6 cellular contexts compared by ENCODE assay signal in genomic region chr6:31817133-31817928, GRCh38. TPM values are rescaled to one million over a fixed set of nuclear protein-coding genes. Genes with fewer than 3 reads are reported as not detected.
DNase-seq lines count a peak whose midpoint lies in the region; TF ChIP-seq lines count a peak whose summit lies in the region.
"Not testable (repeated sequence)": the region's sequence is repeated elsewhere in the genome, so short reads cannot be mapped to it uniquely, and the experiment has no call there.

No MANE protein-coding gene starts in this region.

- H3K27ac ChIP-seq in mesenchymal stem cell (ENCODE audit: low read length, poor library complexity, severe bottlenecking), result not testable (repeated sequence)
- peak overlapping the region; percentile 78 to 95 (median 87) for H3K27ac ChIP-seq in spleen

- H3K18ac ChIP-seq in mesenchymal stem cell (ENCODE audit: low read depth in 1 of 2, low read length in 2 of 2), result not testable (repeated sequence)

- H3K4me1 ChIP-seq in mesenchymal stem cell (ENCODE audit: control insufficient read depth, insufficient read depth, low read depth, low read length) (peaks cover 13% of the 10 kb centered on the region), spleen (peaks cover 34 to 71% (median 59%) of the 10 kb centered on the region in 6 donors)

- not testable (repeated sequence) for H3K27me3 Mint-ChIP-seq in CD14-positive monocyte (ENCODE audit: low read depth in 3 of 3)

- intact Hi-C loops in CD14-positive monocyte (cut with micrococcal nuclease); spleen (cut with DNase I; ENCODE audit: low total_unique reads): not testable (repeated sequence)

- peak overlapping the region; percentile 81 for H3K9ac ChIP-seq in mesenchymal stem cell (ENCODE audit: low read length)

- peaks cover 61% of the 10 kb centered on the region for H3K4me1 Mint-ChIP-seq in CD14-positive monocyte

- H3K9me3 ChIP-seq in mesenchymal stem cell (ENCODE audit: control insufficient read depth, low read length); spleen: not testable (repeated sequence)

- H2AK5ac ChIP-seq in mesenchymal stem cell (ENCODE audit: low read length, severe bottlenecking), result not testable (repeated sequence)

- not testable (repeated sequence) for H2BK120ac ChIP-seq in mesenchymal stem cell (ENCODE audit: low read depth, low read length)

- peak overlapping the region; percentile 39 for H3K4me2 ChIP-seq in mesenchymal stem cell (ENCODE audit: low read length, poor library complexity, severe bottlenecking)

- not testable (repeated sequence) for H3K4ac ChIP-seq in mesenchymal stem cell (ENCODE audit: low read depth in 1 of 2, low read length in 2 of 2)

- not testable (repeated sequence) for H3K9me3 Mint-ChIP-seq in CD14-positive monocyte

- not testable (repeated sequence) for TF ChIP-seq CTCF in CD14-positive monocyte (IDR thresholded peaks at IDR 0.05); epithelial cell of proximal tubule (conservative IDR thresholded peaks at IDR 0.05; ENCODE audit: low read depth, low read length)
- TF ChIP-seq CTCF in spleen (IDR thresholded peaks at IDR 0.05 in 8 of 11, conservative IDR thresholded peaks at IDR 0.05 in 3 of 11), result peak in 2 of 11 experiments; percentile 27 to 38

- DNase-seq in CD14-positive monocyte (ENCODE audit: low spot score); epithelial cell of proximal tubule (ENCODE audit: low read depth); mesenchymal stem cell: not testable (repeated sequence)
- DNase-seq in NOMO-1 treated with dmso at 0.1 percent for 144 hours (lab: John Stamatoyannopoulos, UW; ENCODE audit: unreplicated experiment), result peak; percentile 37
- DNase-seq in activated effector memory CD4-positive, alpha-beta T cell treated with anti-CD3 and anti-CD28 coated beads, Interleukin-2, amount 50 U/mL, for 16 hours, result peak; percentile 80
- peak; percentile 85 for DNase-seq in spleen

- peak overlapping the region; percentile 82 to 92 for H3K4me3 Mint-ChIP-seq in CD14-positive monocyte

- not testable (repeated sequence) for H2BK5ac ChIP-seq in mesenchymal stem cell (ENCODE audit: low read depth, low read length, poor library complexity, severe bottlenecking)

- not testable (repeated sequence) for H4K8ac ChIP-seq in mesenchymal stem cell (ENCODE audit: low read length)

- peak overlapping the region; percentile 77 to 90 (median 87) for H3K27ac Mint-ChIP-seq in CD14-positive monocyte

- 88% methylated on average over 13 of the region's 37 CpGs for WGBS in mesenchymal stem cell
- 8 to 25% (median 13%) methylated on average over 10 to 15 of the region's 37 CpGs for WGBS in spleen, 5 donors

- not testable (repeated sequence) for H3K14ac ChIP-seq in mesenchymal stem cell (ENCODE audit: low read length in 2 of 2)

- H4K91ac ChIP-seq in mesenchymal stem cell (ENCODE audit: low read length), result not testable (repeated sequence)

- H3K36me3 ChIP-seq in mesenchymal stem cell (ENCODE audit: control insufficient read depth in 1 of 2, insufficient read depth in 2 of 2, low read depth in 1 of 2, low read length in 2 of 2); spleen: not testable (repeated sequence)

- H3K23ac ChIP-seq in mesenchymal stem cell (ENCODE audit: low read length in 2 of 2), result not testable (repeated sequence)

- H3K4me3 ChIP-seq in epithelial cell of proximal tubule (ENCODE audit: low read depth, low read length), result peak overlapping the region; percentile 43
- H3K4me3 ChIP-seq in mesenchymal stem cell (ENCODE audit: insufficient read depth in 1 of 2, low read depth in 1 of 2, low read length in 2 of 2), result peak overlapping the region; percentile 40 to 80
- H3K4me3 ChIP-seq in spleen, result peak overlapping the region; percentile 29 to 76 (median 48)

- TF ChIP-seq POLR2A in spleen (IDR thresholded peaks at IDR 0.05), result not testable (repeated sequence)

- H2BK15ac ChIP-seq in mesenchymal stem cell (ENCODE audit: low read depth, poor library complexity, severe bottlenecking), result not testable (repeated sequence)

- H2AFZ ChIP-seq in mesenchymal stem cell (ENCODE audit: low read depth, low read length), result not testable (repeated sequence)

- H3K27me3 ChIP-seq in mesenchymal stem cell (ENCODE audit: control insufficient read depth in 1 of 2, insufficient read depth in 1 of 2, low read length in 2 of 2); spleen (replicated peaks in 1 of 7): not testable (repeated sequence)

- not testable (repeated sequence) for H2BK12ac ChIP-seq in mesenchymal stem cell (ENCODE audit: low read length in 2 of 2)

- peaks cover 0 to 12% of the 10 kb centered on the region in 2 donors for H3K36me3 Mint-ChIP-seq in CD14-positive monocyte

- not testable (repeated sequence) for H3K79me1 ChIP-seq in mesenchymal stem cell (replicated peaks; ENCODE audit: low read length, poor library complexity, severe bottlenecking)

RNA-seq across cellular contexts. Expression of gene HSPA1A, which starts 2.0 kb away (rescaled TPM):
- polyA plus RNA-seq in CD14-positive monocyte, result 100 to 1,000 TPM; 144 to 215 TPM
- 116 and 139 TPM in 2 replicates for total RNA-seq in epithelial cell of proximal tubule
- 42.7 TPM for polyA plus RNA-seq in mesenchymal stem cell (2013, experiment 1 of 2)
- 44.5 TPM for polyA plus RNA-seq in mesenchymal stem cell (2013, experiment 2 of 2)
- 100 to 1,000 TPM in 6 of 7 donors, 10 to 100 TPM in 1; 97.7 to 384 (median 127) TPM for total RNA-seq in spleen
- polyA plus RNA-seq in spleen, result 10 to 100 TPM; 16.4 to 58.5 (median 27.7) TPM

RNA-seq across cellular contexts. Expression of gene HSPA1L, which starts 2.2 kb away (rescaled TPM):
- under 1 TPM; 0.53 to 0.55 TPM for polyA plus RNA-seq in CD14-positive monocyte
- 0.29 and 0.35 TPM in 2 replicates for total RNA-seq in epithelial cell of proximal tubule
- polyA plus RNA-seq in mesenchymal stem cell (2013, experiment 1 of 2), result 0.70 TPM
- polyA plus RNA-seq in mesenchymal stem cell (2013, experiment 2 of 2), result 0.64 TPM
- 1 to 10 TPM; 2.6 to 3.7 (median 3.1) TPM for total RNA-seq in spleen
- polyA plus RNA-seq in spleen, result 1 to 10 TPM in 2 of 3 donors, under 1 TPM in 1; 0.93 to 1.9 (median 1.0) TPM

RNA-seq across cellular contexts. Expression of gene HSPA1B, which starts 10.2 kb away (rescaled TPM):
- polyA plus RNA-seq in CD14-positive monocyte (1 to 10 TPM; 3.4 to 4.8 TPM), spleen (10 to 100 TPM in 1 of 3 donors, 1 to 10 TPM in 2; 7.4 to 20.6 (median 8.7) TPM)
- total RNA-seq in epithelial cell of proximal tubule (58.4 and 136 TPM in 2 replicates), spleen (100 to 1,000 TPM in 1 of 7 donors, 10 to 100 TPM in 6; 40.4 to 372 (median 48.3) TPM)
- 29.0 TPM for polyA plus RNA-seq in mesenchymal stem cell (2013, experiment 1 of 2)
- 26.7 TPM for polyA plus RNA-seq in mesenchymal stem cell (2013, experiment 2 of 2)

RNA-seq across cellular contexts. Expression of gene LSM2, which starts 10.6 kb away (rescaled TPM):
- 10 to 100 TPM; 40.0 to 41.0 TPM for polyA plus RNA-seq in CD14-positive monocyte
- 112 and 157 TPM in 2 replicates for total RNA-seq in epithelial cell of proximal tubule
- polyA plus RNA-seq in mesenchymal stem cell (2013, experiment 1 of 2), result 56.3 TPM
- 60.3 TPM for polyA plus RNA-seq in mesenchymal stem cell (2013, experiment 2 of 2)
- total RNA-seq in spleen, result 10 to 100 TPM; 35.9 to 54.4 (median 42.9) TPM
- 10 to 100 TPM; 74.5 to 98.9 (median 80.4) TPM for polyA plus RNA-seq in spleen

RNA-seq across cellular contexts. Expression of gene VARS1, which starts 21.8 kb away (rescaled TPM):
- polyA plus RNA-seq in CD14-positive monocyte, result 10 to 100 TPM; 27.3 to 28.9 TPM
- 113 and 166 TPM in 2 replicates for total RNA-seq in epithelial cell of proximal tubule
- 36.2 TPM for polyA plus RNA-seq in mesenchymal stem cell (2013, experiment 1 of 2)
- polyA plus RNA-seq in mesenchymal stem cell (2013, experiment 2 of 2), result 34.7 TPM
- 10 to 100 TPM; 32.4 to 97.3 (median 62.5) TPM for total RNA-seq in spleen
- 10 to 100 TPM; 31.1 to 49.0 (median 38.3) TPM for polyA plus RNA-seq in spleen
